1 cellular context compared by ENCODE assay signal in genomic region chr22:37254206-37254866, GRCh38.
TF ChIP-seq lines count a peak whose summit lies in the region.

No MANE protein-coding gene starts in this region.

TF ChIP-seq in HepG2, 621 proteins besides CTCF, POLR2A, EP300 and RAD21:
- TF ChIP-seq ZNF704 (CRISPR knock-in tag; IDR thresholded peaks at IDR 0.05; ENCODE audit: borderline replicate concordance) = no peak
- TF ChIP-seq ZNF256 (CRISPR knock-in tag; conservative IDR thresholded peaks at IDR 0.05) = no peak
- TF ChIP-seq SMARCE1 (IDR thresholded peaks at IDR 0.05; ENCODE audit: borderline replicate concordance) = no peak
- no peak for TF ChIP-seq ZFP36L1 (CRISPR knock-in tag; IDR thresholded peaks at IDR 0.05)
- no peak for TF ChIP-seq NBN (conservative IDR thresholded peaks at IDR 0.05)
- no peak for TF ChIP-seq KMT2A (CRISPR knock-in tag; IDR thresholded peaks at IDR 0.05)
- TF ChIP-seq FOXA1 (IDR thresholded peaks at IDR 0.05) = no peak
- no peak for TF ChIP-seq FOXA1 (CRISPR knock-in tag; IDR thresholded peaks at IDR 0.05)
- no peak for TF ChIP-seq SP140L (CRISPR knock-in tag; IDR thresholded peaks at IDR 0.05; ENCODE audit: borderline replicate concordance)
- TF ChIP-seq, protein P1, sequence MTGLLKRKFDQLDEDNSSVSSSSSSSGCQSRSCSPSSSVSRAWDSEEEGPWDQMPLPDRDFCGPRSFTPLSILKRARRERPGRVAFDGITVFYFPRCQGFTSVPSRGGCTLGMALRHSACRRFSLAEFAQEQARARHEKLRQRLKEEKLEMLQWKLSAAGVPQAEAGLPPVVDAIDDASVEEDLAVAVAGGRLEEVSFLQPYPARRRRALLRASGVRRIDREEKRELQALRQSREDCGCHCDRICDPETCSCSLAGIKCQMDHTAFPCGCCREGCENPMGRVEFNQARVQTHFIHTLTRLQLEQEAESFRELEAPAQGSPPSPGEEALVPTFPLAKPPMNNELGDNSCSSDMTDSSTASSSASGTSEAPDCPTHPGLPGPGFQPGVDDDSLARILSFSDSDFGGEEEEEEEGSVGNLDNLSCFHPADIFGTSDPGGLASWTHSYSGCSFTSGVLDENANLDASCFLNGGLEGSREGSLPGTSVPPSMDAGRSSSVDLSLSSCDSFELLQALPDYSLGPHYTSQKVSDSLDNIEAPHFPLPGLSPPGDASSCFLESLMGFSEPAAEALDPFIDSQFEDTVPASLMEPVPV (CRISPR knock-in tag; IDR thresholded peaks at IDR 0.05) = no peak
- no peak for TF ChIP-seq ATRX (CRISPR knock-in tag; IDR thresholded peaks at IDR 0.05; ENCODE audit: borderline replicate concordance)
- TF ChIP-seq ZNF260 (CRISPR knock-in tag; IDR thresholded peaks at IDR 0.05; ENCODE audit: borderline replicate concordance, low read depth) = no peak
- no peak for TF ChIP-seq AHDC1 (CRISPR knock-in tag; IDR thresholded peaks at IDR 0.05; ENCODE audit: borderline replicate concordance)
- TF ChIP-seq ZNF839 (CRISPR knock-in tag; IDR thresholded peaks at IDR 0.05; ENCODE audit: borderline replicate concordance) = no peak
- TF ChIP-seq SNRNP70 (IDR thresholded peaks at IDR 0.05; ENCODE audit: low read depth, low read length) = no peak
- TF ChIP-seq, protein P2, sequence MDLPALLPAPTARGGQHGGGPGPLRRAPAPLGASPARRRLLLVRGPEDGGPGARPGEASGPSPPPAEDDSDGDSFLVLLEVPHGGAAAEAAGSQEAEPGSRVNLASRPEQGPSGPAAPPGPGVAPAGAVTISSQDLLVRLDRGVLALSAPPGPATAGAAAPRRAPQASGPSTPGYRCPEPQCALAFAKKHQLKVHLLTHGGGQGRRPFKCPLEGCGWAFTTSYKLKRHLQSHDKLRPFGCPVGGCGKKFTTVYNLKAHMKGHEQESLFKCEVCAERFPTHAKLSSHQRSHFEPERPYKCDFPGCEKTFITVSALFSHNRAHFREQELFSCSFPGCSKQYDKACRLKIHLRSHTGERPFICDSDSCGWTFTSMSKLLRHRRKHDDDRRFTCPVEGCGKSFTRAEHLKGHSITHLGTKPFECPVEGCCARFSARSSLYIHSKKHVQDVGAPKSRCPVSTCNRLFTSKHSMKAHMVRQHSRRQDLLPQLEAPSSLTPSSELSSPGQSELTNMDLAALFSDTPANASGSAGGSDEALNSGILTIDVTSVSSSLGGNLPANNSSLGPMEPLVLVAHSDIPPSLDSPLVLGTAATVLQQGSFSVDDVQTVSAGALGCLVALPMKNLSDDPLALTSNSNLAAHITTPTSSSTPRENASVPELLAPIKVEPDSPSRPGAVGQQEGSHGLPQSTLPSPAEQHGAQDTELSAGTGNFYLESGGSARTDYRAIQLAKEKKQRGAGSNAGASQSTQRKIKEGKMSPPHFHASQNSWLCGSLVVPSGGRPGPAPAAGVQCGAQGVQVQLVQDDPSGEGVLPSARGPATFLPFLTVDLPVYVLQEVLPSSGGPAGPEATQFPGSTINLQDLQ (CRISPR knock-in tag; IDR thresholded peaks at IDR 0.05) = no peak
- TF ChIP-seq KDM6A (CRISPR knock-in tag; IDR thresholded peaks at IDR 0.05; ENCODE audit: low read depth) = no peak
- TF ChIP-seq ZBTB40 (IDR thresholded peaks at IDR 0.05) = no peak
- no peak for TF ChIP-seq ZBTB40 (CRISPR knock-in tag; IDR thresholded peaks at IDR 0.05)
- TF ChIP-seq, protein P3, sequence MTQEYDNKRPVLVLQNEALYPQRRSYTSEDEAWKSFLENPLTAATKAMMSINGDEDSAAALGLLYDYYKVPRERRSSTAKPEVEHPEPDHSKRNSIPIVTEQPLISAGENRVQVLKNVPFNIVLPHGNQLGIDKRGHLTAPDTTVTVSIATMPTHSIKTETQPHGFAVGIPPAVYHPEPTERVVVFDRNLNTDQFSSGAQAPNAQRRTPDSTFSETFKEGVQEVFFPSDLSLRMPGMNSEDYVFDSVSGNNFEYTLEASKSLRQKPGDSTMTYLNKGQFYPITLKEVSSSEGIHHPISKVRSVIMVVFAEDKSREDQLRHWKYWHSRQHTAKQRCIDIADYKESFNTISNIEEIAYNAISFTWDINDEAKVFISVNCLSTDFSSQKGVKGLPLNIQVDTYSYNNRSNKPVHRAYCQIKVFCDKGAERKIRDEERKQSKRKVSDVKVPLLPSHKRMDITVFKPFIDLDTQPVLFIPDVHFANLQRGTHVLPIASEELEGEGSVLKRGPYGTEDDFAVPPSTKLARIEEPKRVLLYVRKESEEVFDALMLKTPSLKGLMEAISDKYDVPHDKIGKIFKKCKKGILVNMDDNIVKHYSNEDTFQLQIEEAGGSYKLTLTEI (CRISPR knock-in tag; conservative IDR thresholded peaks at IDR 0.05) = no peak
- no peak for TF ChIP-seq ARID5B (CRISPR knock-in tag; IDR thresholded peaks at IDR 0.05)
- TF ChIP-seq PREB (CRISPR knock-in tag; IDR thresholded peaks at IDR 0.05) = no peak
